11 cellular contexts compared by ENCODE assay signal in the genomic region with DNA sequence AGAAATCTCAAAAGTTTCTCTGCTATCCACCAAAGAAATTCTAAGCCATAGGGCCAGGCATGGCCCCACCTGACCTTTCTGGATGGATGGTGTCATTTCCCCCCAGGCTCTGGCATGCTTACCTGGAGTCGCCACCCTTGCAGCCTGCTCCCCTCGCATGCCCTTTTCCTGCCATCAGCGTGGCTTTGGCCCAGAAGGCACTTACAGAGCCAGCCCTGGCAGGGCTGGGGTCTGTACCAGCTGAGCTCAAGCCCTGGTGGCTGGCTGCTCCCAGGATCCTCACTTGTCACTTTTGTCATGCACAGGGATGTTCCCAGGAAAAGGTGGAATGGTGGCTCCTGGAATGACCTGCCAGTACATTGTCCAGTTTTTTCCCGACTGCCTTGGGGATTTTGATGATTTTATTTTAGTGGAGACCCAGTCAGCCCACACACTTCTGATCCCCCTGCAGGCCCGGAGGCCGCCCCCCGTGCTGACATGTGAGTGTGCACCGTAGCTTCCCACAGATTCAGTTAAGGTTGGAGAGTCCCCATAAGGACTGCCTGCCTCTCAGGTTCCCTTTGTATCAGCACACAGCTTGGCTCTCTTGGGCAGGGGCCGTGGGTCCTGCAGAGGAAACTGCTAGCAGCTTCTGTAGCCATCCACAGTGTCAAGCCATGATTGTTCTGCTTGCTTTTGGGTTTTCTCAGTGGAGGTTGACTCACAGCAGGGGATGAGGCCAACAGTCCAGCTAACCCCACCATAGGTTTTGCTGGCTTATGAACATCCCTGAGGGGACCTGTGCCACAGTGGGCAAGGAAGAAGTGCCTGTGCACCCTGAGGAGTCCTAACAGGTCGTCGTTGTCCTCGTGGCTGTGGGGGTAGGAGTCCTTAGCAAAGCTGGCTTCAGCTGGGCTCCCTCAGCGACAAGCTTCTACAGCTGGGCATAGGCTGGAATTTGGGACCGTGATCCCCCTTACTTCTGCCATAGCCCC. TPM values are rescaled to one million over a fixed set of nuclear protein-coding genes. Genes with fewer than 3 reads are reported as not detected.
DNase-seq lines count a peak whose midpoint lies in the region; ATAC-seq and TF ChIP-seq lines count a peak whose summit lies in the region.
"Had no signal": no experiment of that assay in that cellular context is flagged by ENCODE, and none has a peak within 500 bp of the region (broad histone marks: within the 10 kb centered on the region; RNA-seq: fewer than 3 reads in every experiment).

No MANE protein-coding gene starts in this region.

- no peaks in the 10 kb centered on the region for H3K36me3 ChIP-seq in stomach

- 78 to 93% (median 82%) methylated on average over 13 to 14 of the region's 14 CpGs for WGBS in stomach, 5 donors

- no peak for DNase-seq in activated CD8-positive, alpha-beta memory T cell treated with anti-CD3 and anti-CD28 coated beads, Interleukin-2, amount 10 ng/mL, durations not matched to agents 7 days and 5 days
- DNase-seq in activated CD8-positive, alpha-beta memory T cell treated with anti-CD3 and anti-CD28 coated beads for 24 hours: no peak
- DNase-seq in iPS-NIHi7 (ENCODE audit: extremely low spot score) (peak; percentile 15), stomach (no peak)
- no peak for DNase-seq in stimulated activated naive CD8-positive, alpha-beta T cell treated with anti-CD3 and anti-CD28 coated beads, Interleukin-15, Interleukin-2, amounts not matched to agents 100 U/mL and 50 U/mL, for 24 hours
- DNase-seq: hippocampal formation, NCI-H2107 had no signal

- H3K9me3 Mint-ChIP-seq in activated CD8-positive, alpha-beta memory T cell treated with anti-CD3 and anti-CD28 coated beads, Interleukin-2, amount 10 ng/mL, durations not matched to agents 7 days and 5 days (ENCODE audit: low read depth): peaks cover 7% of the 10 kb centered on the region
- H3K9me3 Mint-ChIP-seq in T-helper 1 cell treated with Interleukin-12 subunit alpha and Interleukin-12 subunit beta and Interleukin-4 antibody, amounts not matched to agents 30 μg/mL and 1 μg/mL, for 36 hours: peaks cover 11% of the 10 kb centered on the region

- no peak overlapping the region for H3K4me3 Mint-ChIP-seq in activated CD8-positive, alpha-beta memory T cell treated with anti-CD3 and anti-CD28 coated beads, Interleukin-2, amount 10 ng/mL, durations not matched to agents 7 days and 5 days
- no peak overlapping the region for H3K4me3 Mint-ChIP-seq in T-helper 1 cell treated with Interleukin-12 subunit alpha and Interleukin-12 subunit beta and Interleukin-4 antibody, amounts not matched to agents 30 μg/mL and 1 μg/mL, for 36 hours

- H3K27ac Mint-ChIP-seq in activated CD8-positive, alpha-beta memory T cell treated with anti-CD3 and anti-CD28 coated beads, Interleukin-2, amount 10 ng/mL, durations not matched to agents 7 days and 5 days: peak overlapping the region; percentile 51
- H3K27ac Mint-ChIP-seq in T-helper 1 cell treated with Interleukin-12 subunit alpha and Interleukin-12 subunit beta and Interleukin-4 antibody, amounts not matched to agents 30 μg/mL and 1 μg/mL, for 36 hours: peak overlapping the region; percentile 78

- no peaks in the 10 kb centered on the region for H3K27me3 ChIP-seq in stomach

- H3K27ac ChIP-seq in stomach: no peak overlapping the region
- H3K27ac ChIP-seq: VCaP had no signal

- no peak for TF ChIP-seq POLR2A in stomach (IDR thresholded peaks at IDR 0.05)

- peaks cover 3% of the 10 kb centered on the region for H3K4me1 Mint-ChIP-seq in activated CD8-positive, alpha-beta memory T cell treated with anti-CD3 and anti-CD28 coated beads, Interleukin-2, amount 10 ng/mL, durations not matched to agents 7 days and 5 days
- no peaks in the 10 kb centered on the region for H3K4me1 Mint-ChIP-seq in T-helper 1 cell treated with Interleukin-12 subunit alpha and Interleukin-12 subunit beta and Interleukin-4 antibody, amounts not matched to agents 30 μg/mL and 1 μg/mL, for 36 hours (ENCODE audit: low read depth)

- peak; percentile 41 for ATAC-seq in activated CD8-positive, alpha-beta memory T cell treated with anti-CD3 and anti-CD28 coated beads, Interleukin-2, amount 10 ng/mL, durations not matched to agents 7 days and 5 days
- peak; percentile 29 for ATAC-seq in stimulated activated naive CD8-positive, alpha-beta T cell treated with anti-CD3 and anti-CD28 coated beads, Interleukin-15, Interleukin-2, amounts not matched to agents 100 U/mL and 50 U/mL, for 24 hours
- ATAC-seq in HG03045 (IDR thresholded peaks at IDR 0.05; ENCODE audit: unreplicated experiment) (no peak), HG02840 (IDR thresholded peaks at IDR 0.05; ENCODE audit: low FRiP score, unreplicated experiment) (no peak)

- TF ChIP-seq EP300 in stomach (IDR thresholded peaks at IDR 0.05): no peak

- no peak for TF ChIP-seq CTCF in stomach (IDR thresholded peaks at IDR 0.05)

- no peaks in the 10 kb centered on the region for H3K4me1 ChIP-seq in stomach

- no peak overlapping the region for H3K4me3 ChIP-seq in stomach

- no peaks in the 10 kb centered on the region for H3K27me3 Mint-ChIP-seq in activated CD8-positive, alpha-beta memory T cell treated with anti-CD3 and anti-CD28 coated beads, Interleukin-2, amount 10 ng/mL, durations not matched to agents 7 days and 5 days
- H3K27me3 Mint-ChIP-seq in T-helper 1 cell treated with Interleukin-12 subunit alpha and Interleukin-12 subunit beta and Interleukin-4 antibody, amounts not matched to agents 30 μg/mL and 1 μg/mL, for 36 hours (ENCODE audit: low read depth): no peaks in the 10 kb centered on the region

- H3K36me3 Mint-ChIP-seq in activated CD8-positive, alpha-beta memory T cell treated with anti-CD3 and anti-CD28 coated beads, Interleukin-2, amount 10 ng/mL, durations not matched to agents 7 days and 5 days: peaks cover 6% of the 10 kb centered on the region
- peaks cover 5% of the 10 kb centered on the region for H3K36me3 Mint-ChIP-seq in T-helper 1 cell treated with Interleukin-12 subunit alpha and Interleukin-12 subunit beta and Interleukin-4 antibody, amounts not matched to agents 30 μg/mL and 1 μg/mL, for 36 hours (ENCODE audit: low read depth)

- CTCF ChIA-PET in activated CD8-positive, alpha-beta memory T cell treated with anti-CD3 and anti-CD28 coated beads, Interleukin-2, amount 10 ng/mL, durations not matched to agents 7 days and 5 days (lab: Charles Lee): interaction anchor here (1.4 kb wide), 1 partner anchor 9 kb away, joined by 3 read pairs; no protein-coding TSS in a partner anchor

- peaks cover 0 to 25% (median 0%) of the 10 kb centered on the region in 4 donors for H3K9me3 ChIP-seq in stomach

- intact Hi-C loops in stomach (cut with DNase I; ENCODE audit: low total_unique reads): no loop called here

RNA-seq across cellular contexts. Expression of a gene that starts 46.2 kb away (rescaled TPM):
- total RNA-seq in activated CD8-positive, alpha-beta memory T cell treated with anti-CD3 and anti-CD28 coated beads, Interleukin-2, amount 10 ng/mL, durations not matched to agents 7 days and 5 days: 1 to 10 TPM in 1 of 2 experiments, under 1 TPM in 1; 0.26 to 1.1 TPM
- total RNA-seq in stomach: 1 to 10 TPM in 2 of 5 donors, not detected in 3; 1.3 to 1.5 TPM
- under 1 TPM; 0.12 to 0.31 (median 0.20) TPM for polyA plus RNA-seq in stomach

RNA-seq across cellular contexts. Expression of a gene that starts 51.7 kb away (rescaled TPM):
- 10 to 100 TPM; 91.3 to 91.7 TPM for total RNA-seq in activated CD8-positive, alpha-beta memory T cell treated with anti-CD3 and anti-CD28 coated beads, Interleukin-2, amount 10 ng/mL, durations not matched to agents 7 days and 5 days
- 100 to 1,000 TPM in 2 of 5 donors, 10 to 100 TPM in 3; 44.2 to 249 (median 80.4) TPM for total RNA-seq in stomach
- polyA plus RNA-seq in stomach: 10 to 100 TPM; 60.9 to 79.1 (median 72.2) TPM

RNA-seq across cellular contexts. Expression of a gene that starts 53.2 kb away (rescaled TPM):
- total RNA-seq in activated CD8-positive, alpha-beta memory T cell treated with anti-CD3 and anti-CD28 coated beads, Interleukin-2, amount 10 ng/mL, durations not matched to agents 7 days and 5 days: 10 to 100 TPM; 69.3 to 70.3 TPM
- total RNA-seq in stomach: 10 to 100 TPM in 4 of 5 donors, 1 to 10 TPM in 1; 9.0 to 67.8 (median 37.5) TPM
- 10 to 100 TPM; 23.0 to 42.5 (median 26.3) TPM for polyA plus RNA-seq in stomach

RNA-seq across cellular contexts. Expression of a gene that starts 55.8 kb away (rescaled TPM):
- 10 to 100 TPM; 12.3 to 20.6 TPM for total RNA-seq in activated CD8-positive, alpha-beta memory T cell treated with anti-CD3 and anti-CD28 coated beads, Interleukin-2, amount 10 ng/mL, durations not matched to agents 7 days and 5 days
- total RNA-seq in stomach: 10 to 100 TPM in 4 of 5 donors, 1 to 10 TPM in 1; 8.2 to 73.9 (median 15.6) TPM
- 10 to 100 TPM in 2 of 3 donors, 1 to 10 TPM in 1; 9.8 to 27.1 (median 11.3) TPM for polyA plus RNA-seq in stomach

Comparison
In these comparisons a context has a peak if more than half of its experiments do, and no peak if none do; other contexts are left out.
1. ATAC-seq: peak in activated CD8-positive, alpha-beta memory T cell treated with anti-CD3 and anti-CD28 coated beads, Interleukin-2, amount 10 ng/mL, durations not matched to agents 7 days and 5 days (single experiment) and stimulated activated naive CD8-positive, alpha-beta T cell treated with anti-CD3 and anti-CD28 coated beads, Interleukin-15, Interleukin-2, amounts not matched to agents 100 U/mL and 50 U/mL, for 24 hours (single experiment); none in HG03045 (single experiment) and HG02840 (single experiment).